1 cellular context compared by ENCODE assay signal in the genomic region with DNA sequence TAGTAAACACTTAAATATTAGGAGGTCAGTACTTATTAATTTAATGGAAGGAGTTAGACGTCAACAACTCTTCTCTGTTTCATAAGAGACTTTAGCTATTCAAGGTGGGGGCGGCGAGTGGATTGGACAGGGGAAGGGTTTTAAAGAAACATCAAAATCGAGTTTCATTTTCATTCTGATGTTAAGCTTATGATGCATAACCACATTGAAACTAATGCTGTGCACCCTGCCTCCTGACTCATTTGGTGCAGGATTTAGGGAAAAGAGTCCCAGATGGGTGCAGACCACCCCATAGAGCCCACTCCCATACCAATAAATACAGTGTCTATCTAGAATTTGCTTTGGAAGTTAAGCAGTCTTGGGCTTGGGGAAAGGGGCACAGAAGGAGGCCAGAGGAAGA.
TF ChIP-seq lines count a peak whose summit lies in the region.

No MANE protein-coding gene starts in this region.

TF ChIP-seq in SK-N-SH, 30 proteins besides CTCF, POLR2A, EP300 and RAD21:
- no peak for TF ChIP-seq GATA2 (CRISPR knock-in tag; IDR thresholded peaks at IDR 0.05)
- no peak for TF ChIP-seq TEAD4 (IDR thresholded peaks at IDR 0.05; ENCODE audit: borderline replicate concordance, insufficient read depth)
- TF ChIP-seq RFX5 (IDR thresholded peaks at IDR 0.05; ENCODE audit: low read length) = no peak
- TF ChIP-seq JUND (IDR thresholded peaks at IDR 0.05) = no peak
- no peak for TF ChIP-seq YY1 (IDR thresholded peaks at IDR 0.05; ENCODE audit: low read depth)
- TF ChIP-seq, protein P1, sequence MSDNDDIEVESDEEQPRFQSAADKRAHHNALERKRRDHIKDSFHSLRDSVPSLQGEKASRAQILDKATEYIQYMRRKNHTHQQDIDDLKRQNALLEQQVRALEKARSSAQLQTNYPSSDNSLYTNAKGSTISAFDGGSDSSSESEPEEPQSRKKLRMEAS (IDR thresholded peaks at IDR 0.05; ENCODE audit: low read depth) = no peak
- TF ChIP-seq POLR2AphosphoS5 (IDR thresholded peaks at IDR 0.05; ENCODE audit: low read depth, low read length) = no peak
- no peak for TF ChIP-seq RXRA (IDR thresholded peaks at IDR 0.05; ENCODE audit: borderline replicate concordance, low read depth)
- TF ChIP-seq TCF12 (IDR thresholded peaks at IDR 0.05) = no peak
- TF ChIP-seq RCOR1 (IDR thresholded peaks at IDR 0.05; ENCODE audit: low read length) = no peak
- TF ChIP-seq EZH2phosphoT487 (IDR thresholded peaks at IDR 0.05; ENCODE audit: borderline replicate concordance, low read depth) = no peak
- no peak for TF ChIP-seq CHD2 (IDR thresholded peaks at IDR 0.05; ENCODE audit: low read length, partially characterized antibody)
- TF ChIP-seq TAF1 (IDR thresholded peaks at IDR 0.05; ENCODE audit: borderline replicate concordance, low read depth, low read length) = no peak
